1 cellular context compared by ENCODE assay signal in the genomic region with DNA sequence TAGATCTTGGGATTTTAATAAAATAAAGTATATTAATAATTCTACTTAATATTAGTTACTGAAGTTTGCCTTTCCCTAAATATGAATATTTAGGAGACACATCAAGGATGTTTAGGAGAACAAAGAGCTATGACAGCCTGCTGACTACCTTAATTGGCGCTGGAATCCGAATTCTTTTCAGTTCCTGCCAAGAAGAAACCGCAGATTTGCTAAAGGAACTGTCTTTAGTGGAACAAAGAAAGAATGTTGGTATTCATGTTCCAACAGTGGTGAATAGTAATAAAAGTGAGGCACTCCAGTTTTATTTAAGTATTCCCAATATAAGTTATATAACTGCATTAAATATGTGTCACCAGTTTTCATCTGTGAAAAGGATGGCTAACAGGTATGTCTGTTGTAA.
TF ChIP-seq lines count a peak whose summit lies in the region.

No MANE protein-coding gene starts in this region.

TF ChIP-seq in IMR-90, 13 proteins besides CTCF, POLR2A, EP300 and RAD21 (continued from another document):
- TF ChIP-seq, protein P1, sequence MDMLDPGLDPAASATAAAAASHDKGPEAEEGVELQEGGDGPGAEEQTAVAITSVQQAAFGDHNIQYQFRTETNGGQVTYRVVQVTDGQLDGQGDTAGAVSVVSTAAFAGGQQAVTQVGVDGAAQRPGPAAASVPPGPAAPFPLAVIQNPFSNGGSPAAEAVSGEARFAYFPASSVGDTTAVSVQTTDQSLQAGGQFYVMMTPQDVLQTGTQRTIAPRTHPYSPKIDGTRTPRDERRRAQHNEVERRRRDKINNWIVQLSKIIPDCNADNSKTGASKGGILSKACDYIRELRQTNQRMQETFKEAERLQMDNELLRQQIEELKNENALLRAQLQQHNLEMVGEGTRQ (IDR thresholded peaks at IDR 0.05; ENCODE audit: low read depth, low read length), result no peak
- no peak for TF ChIP-seq MAFK (IDR thresholded peaks at IDR 0.05; ENCODE audit: low read depth, low read length)
- TF ChIP-seq SMC3 (IDR thresholded peaks at IDR 0.05; ENCODE audit: low read depth, low read length), result no peak
- no peak for TF ChIP-seq NFE2L2 (IDR thresholded peaks at IDR 0.05; ENCODE audit: low read depth, low read length)
- TF ChIP-seq RCOR1 (IDR thresholded peaks at IDR 0.05; ENCODE audit: insufficient replicate concordance, low read length), result no peak
- TF ChIP-seq CHD1 (IDR thresholded peaks at IDR 0.05; ENCODE audit: low read depth, low read length), result no peak
